Comparison of ENCODE assay signal across 1 cellular context in the genomic region with DNA sequence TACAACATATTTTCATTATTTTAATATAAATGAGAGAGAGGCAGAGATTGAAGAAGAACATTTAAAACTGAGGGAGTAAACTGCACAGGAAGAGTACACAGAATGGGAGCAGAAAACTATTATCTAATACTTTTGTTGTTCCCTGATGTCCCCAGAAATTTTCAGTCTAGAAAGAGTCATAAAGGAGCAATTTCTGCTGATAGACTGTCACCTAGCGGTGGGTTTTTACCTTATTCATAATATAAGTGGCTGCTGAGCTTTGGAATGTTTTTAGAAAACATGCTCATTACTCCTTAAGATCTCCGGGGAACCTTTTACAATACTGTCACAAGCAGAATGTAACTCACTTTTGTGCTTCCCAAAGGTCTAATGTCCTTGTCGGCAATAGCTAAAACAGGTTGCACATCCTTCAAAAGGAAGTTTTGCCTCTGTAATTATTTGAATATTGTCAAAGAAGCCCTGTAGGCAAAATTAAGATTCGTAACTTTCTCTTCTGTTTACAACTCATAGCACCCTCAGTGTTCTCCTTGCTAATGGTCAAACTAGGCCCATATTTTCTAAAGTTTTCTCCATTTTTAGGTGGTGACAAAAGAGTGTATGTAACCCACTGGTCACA.
TF ChIP-seq lines count a peak whose summit lies in the region.

No MANE protein-coding gene starts in this region.

TF ChIP-seq in K562, 482 proteins besides CTCF, POLR2A, EP300 and RAD21:
- no peak for TF ChIP-seq FOXA3 (CRISPR knock-in tag; conservative IDR thresholded peaks at IDR 0.05 in 1 of 2, IDR thresholded peaks at IDR 0.05 in 1 of 2)
- TF ChIP-seq, protein P1, sequence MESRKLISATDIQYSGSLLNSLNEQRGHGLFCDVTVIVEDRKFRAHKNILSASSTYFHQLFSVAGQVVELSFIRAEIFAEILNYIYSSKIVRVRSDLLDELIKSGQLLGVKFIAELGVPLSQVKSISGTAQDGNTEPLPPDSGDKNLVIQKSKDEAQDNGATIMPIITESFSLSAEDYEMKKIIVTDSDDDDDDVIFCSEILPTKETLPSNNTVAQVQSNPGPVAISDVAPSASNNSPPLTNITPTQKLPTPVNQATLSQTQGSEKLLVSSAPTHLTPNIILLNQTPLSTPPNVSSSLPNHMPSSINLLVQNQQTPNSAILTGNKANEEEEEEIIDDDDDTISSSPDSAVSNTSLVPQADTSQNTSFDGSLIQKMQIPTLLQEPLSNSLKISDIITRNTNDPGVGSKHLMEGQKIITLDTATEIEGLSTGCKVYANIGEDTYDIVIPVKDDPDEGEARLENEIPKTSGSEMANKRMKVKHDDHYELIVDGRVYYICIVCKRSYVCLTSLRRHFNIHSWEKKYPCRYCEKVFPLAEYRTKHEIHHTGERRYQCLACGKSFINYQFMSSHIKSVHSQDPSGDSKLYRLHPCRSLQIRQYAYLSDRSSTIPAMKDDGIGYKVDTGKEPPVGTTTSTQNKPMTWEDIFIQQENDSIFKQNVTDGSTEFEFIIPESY (CRISPR knock-in tag; IDR thresholded peaks at IDR 0.05), result no peak
- no peak for TF ChIP-seq BHLHE40 (IDR thresholded peaks at IDR 0.05; ENCODE audit: low read length)
- no peak for TF ChIP-seq SMARCC2 (IDR thresholded peaks at IDR 0.05; ENCODE audit: low read depth)
- 0 out of 2 replicates have a peak, but pooled peaks have one; percentile 20 for TF ChIP-seq NFE2 (IDR thresholded peaks at IDR 0.05; ENCODE audit: low read depth)
- no peak for TF ChIP-seq PURB (CRISPR knock-in tag; IDR thresholded peaks at IDR 0.05; ENCODE audit: low read depth)
- TF ChIP-seq ZNF41 (CRISPR knock-in tag; conservative IDR thresholded peaks at IDR 0.05), result no peak
- TF ChIP-seq, protein P2, sequence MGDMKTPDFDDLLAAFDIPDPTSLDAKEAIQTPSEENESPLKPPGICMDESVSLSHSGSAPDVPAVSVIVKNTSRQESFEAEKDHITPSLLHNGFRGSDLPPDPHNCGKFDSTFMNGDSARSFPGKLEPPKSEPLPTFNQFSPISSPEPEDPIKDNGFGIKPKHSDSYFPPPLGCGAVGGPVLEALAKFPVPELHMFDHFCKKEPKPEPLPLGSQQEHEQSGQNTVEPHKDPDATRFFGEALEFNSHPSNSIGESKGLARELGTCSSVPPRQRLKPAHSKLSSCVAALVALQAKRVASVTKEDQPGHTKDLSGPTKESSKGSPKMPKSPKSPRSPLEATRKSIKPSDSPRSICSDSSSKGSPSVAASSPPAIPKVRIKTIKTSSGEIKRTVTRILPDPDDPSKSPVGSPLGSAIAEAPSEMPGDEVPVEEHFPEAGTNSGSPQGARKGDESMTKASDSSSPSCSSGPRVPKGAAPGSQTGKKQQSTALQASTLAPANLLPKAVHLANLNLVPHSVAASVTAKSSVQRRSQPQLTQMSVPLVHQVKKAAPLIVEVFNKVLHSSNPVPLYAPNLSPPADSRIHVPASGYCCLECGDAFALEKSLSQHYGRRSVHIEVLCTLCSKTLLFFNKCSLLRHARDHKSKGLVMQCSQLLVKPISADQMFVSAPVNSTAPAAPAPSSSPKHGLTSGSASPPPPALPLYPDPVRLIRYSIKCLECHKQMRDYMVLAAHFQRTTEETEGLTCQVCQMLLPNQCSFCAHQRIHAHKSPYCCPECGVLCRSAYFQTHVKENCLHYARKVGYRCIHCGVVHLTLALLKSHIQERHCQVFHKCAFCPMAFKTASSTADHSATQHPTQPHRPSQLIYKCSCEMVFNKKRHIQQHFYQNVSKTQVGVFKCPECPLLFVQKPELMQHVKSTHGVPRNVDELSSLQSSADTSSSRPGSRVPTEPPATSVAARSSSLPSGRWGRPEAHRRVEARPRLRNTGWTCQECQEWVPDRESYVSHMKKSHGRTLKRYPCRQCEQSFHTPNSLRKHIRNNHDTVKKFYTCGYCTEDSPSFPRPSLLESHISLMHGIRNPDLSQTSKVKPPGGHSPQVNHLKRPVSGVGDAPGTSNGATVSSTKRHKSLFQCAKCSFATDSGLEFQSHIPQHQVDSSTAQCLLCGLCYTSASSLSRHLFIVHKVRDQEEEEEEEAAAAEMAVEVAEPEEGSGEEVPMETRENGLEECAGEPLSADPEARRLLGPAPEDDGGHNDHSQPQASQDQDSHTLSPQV (IDR thresholded peaks at IDR 0.05), result no peak
- TF ChIP-seq MTA1 (IDR thresholded peaks at IDR 0.05; ENCODE audit: borderline replicate concordance), result no peak
- TF ChIP-seq SMAD1 (IDR thresholded peaks at IDR 0.05; ENCODE audit: low read depth, low read length, partially characterized antibody), result no peak
- peak; percentile 52; the same call in 1 of the 2 replicates for TF ChIP-seq SMC3 (conservative IDR thresholded peaks at IDR 0.05; ENCODE audit: insufficient read depth, low read depth, low read length)
- TF ChIP-seq THRAP3 (IDR thresholded peaks at IDR 0.05; ENCODE audit: borderline replicate concordance), result no peak
- no peak for TF ChIP-seq PCBP2 (IDR thresholded peaks at IDR 0.05; ENCODE audit: low read depth, low read length, poor library complexity, severe bottlenecking)
- TF ChIP-seq CREBBP (IDR thresholded peaks at IDR 0.05; ENCODE audit: low read depth, low read length), result no peak
- no peak for TF ChIP-seq CTBP1 (IDR thresholded peaks at IDR 0.05; ENCODE audit: borderline replicate concordance)
- TF ChIP-seq, protein P3, sequence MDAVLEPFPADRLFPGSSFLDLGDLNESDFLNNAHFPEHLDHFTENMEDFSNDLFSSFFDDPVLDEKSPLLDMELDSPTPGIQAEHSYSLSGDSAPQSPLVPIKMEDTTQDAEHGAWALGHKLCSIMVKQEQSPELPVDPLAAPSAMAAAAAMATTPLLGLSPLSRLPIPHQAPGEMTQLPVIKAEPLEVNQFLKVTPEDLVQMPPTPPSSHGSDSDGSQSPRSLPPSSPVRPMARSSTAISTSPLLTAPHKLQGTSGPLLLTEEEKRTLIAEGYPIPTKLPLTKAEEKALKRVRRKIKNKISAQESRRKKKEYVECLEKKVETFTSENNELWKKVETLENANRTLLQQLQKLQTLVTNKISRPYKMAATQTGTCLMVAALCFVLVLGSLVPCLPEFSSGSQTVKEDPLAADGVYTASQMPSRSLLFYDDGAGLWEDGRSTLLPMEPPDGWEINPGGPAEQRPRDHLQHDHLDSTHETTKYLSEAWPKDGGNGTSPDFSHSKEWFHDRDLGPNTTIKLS (IDR thresholded peaks at IDR 0.05; ENCODE audit: borderline replicate concordance, low read depth), result no peak
- 0 out of 2 replicates have a peak, but pooled peaks have one; percentile 11 for TF ChIP-seq POLR2H (tag; IDR thresholded peaks at IDR 0.05; ENCODE audit: low read depth)
- TF ChIP-seq, protein P4, sequence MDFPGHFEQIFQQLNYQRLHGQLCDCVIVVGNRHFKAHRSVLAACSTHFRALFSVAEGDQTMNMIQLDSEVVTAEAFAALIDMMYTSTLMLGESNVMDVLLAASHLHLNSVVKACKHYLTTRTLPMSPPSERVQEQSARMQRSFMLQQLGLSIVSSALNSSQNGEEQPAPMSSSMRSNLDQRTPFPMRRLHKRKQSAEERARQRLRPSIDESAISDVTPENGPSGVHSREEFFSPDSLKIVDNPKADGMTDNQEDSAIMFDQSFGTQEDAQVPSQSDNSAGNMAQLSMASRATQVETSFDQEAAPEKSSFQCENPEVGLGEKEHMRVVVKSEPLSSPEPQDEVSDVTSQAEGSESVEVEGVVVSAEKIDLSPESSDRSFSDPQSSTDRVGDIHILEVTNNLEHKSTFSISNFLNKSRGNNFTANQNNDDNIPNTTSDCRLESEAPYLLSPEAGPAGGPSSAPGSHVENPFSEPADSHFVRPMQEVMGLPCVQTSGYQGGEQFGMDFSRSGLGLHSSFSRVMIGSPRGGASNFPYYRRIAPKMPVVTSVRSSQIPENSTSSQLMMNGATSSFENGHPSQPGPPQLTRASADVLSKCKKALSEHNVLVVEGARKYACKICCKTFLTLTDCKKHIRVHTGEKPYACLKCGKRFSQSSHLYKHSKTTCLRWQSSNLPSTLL (IDR thresholded peaks at IDR 0.05), result no peak
- no peak for TF ChIP-seq ZNF764 (CRISPR knock-in tag; IDR thresholded peaks at IDR 0.05; ENCODE audit: low read depth)
- no peak for TF ChIP-seq SMAD3 (CRISPR knock-in tag; conservative IDR thresholded peaks at IDR 0.05)
- 0 out of 2 replicates have a peak, but pooled peaks have one; percentile 52 for TF ChIP-seq GATAD2B (IDR thresholded peaks at IDR 0.05; ENCODE audit: borderline replicate concordance)
- TF ChIP-seq ARID2 (IDR thresholded peaks at IDR 0.05), result peak; percentile 33; the same call in 1 of the 2 replicates
- TF ChIP-seq, protein P5, sequence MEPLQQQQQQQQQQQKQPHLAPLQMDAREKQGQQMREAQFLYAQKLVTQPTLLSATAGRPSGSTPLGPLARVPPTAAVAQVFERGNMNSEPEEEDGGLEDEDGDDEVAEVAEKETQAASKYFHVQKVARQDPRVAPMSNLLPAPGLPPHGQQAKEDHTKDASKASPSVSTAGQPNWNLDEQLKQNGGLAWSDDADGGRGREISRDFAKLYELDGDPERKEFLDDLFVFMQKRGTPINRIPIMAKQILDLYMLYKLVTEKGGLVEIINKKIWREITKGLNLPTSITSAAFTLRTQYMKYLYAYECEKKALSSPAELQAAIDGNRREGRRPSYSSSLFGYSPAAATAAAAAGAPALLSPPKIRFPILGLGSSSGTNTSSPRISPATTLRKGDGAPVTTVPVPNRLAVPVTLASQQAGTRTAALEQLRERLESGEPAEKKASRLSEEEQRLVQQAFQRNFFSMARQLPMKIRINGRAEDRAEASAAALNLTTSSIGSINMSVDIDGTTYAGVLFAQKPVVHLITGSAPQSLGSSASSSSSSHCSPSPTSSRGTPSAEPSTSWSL (CRISPR knock-in tag; IDR thresholded peaks at IDR 0.05; ENCODE audit: borderline replicate concordance), result no peak
- TF ChIP-seq, protein P6, sequence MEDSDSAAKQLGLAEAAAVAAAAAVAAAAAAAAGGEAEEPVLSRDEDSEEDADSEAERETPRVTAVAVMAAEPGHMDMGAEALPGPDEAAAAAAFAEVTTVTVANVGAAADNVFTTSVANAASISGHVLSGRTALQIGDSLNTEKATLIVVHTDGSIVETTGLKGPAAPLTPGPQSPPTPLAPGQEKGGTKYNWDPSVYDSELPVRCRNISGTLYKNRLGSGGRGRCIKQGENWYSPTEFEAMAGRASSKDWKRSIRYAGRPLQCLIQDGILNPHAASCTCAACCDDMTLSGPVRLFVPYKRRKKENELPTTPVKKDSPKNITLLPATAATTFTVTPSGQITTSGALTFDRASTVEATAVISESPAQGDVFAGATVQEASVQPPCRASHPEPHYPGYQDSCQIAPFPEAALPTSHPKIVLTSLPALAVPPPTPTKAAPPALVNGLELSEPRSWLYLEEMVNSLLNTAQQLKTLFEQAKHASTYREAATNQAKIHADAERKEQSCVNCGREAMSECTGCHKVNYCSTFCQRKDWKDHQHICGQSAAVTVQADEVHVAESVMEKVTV (CRISPR knock-in tag; IDR thresholded peaks at IDR 0.05), result peak; percentile 84
- TF ChIP-seq, protein P7, sequence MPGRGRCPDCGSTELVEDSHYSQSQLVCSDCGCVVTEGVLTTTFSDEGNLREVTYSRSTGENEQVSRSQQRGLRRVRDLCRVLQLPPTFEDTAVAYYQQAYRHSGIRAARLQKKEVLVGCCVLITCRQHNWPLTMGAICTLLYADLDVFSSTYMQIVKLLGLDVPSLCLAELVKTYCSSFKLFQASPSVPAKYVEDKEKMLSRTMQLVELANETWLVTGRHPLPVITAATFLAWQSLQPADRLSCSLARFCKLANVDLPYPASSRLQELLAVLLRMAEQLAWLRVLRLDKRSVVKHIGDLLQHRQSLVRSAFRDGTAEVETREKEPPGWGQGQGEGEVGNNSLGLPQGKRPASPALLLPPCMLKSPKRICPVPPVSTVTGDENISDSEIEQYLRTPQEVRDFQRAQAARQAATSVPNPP (IDR thresholded peaks at IDR 0.05; ENCODE audit: borderline replicate concordance, insufficient read depth, insufficient read length), result no peak
- TF ChIP-seq KLF16 (IDR thresholded peaks at IDR 0.05), result peak; percentile 67; the same call in 1 of the 2 replicates
- no peak for TF ChIP-seq U2AF1 (optimal IDR thresholded peaks at IDR 0.05; ENCODE audit: low read depth, low read length)
- no peak for TF ChIP-seq ZFPM2 (CRISPR knock-in tag; IDR thresholded peaks at IDR 0.05)
- no peak for TF ChIP-seq BCL6 (CRISPR knock-in tag; IDR thresholded peaks at IDR 0.05)
- no peak for TF ChIP-seq ZNF584 (CRISPR knock-in tag; IDR thresholded peaks at IDR 0.05; ENCODE audit: low read depth)
- peak; percentile 55; the same call in 1 of the 2 replicates for TF ChIP-seq CC2D1A (IDR thresholded peaks at IDR 0.05)
- TF ChIP-seq ARHGAP35 (IDR thresholded peaks at IDR 0.05; ENCODE audit: partially characterized antibody), result peak; percentile 9
- no peak for TF ChIP-seq YY1 (IDR thresholded peaks at IDR 0.05; ENCODE audit: borderline replicate concordance in 1 of 3, control insufficient read depth in 1 of 3, extremely low read depth in 1 of 3, insufficient read depth in 3 of 3, insufficient read length in 1 of 3, insufficient replicate concordance in 2 of 3, low read depth in 1 of 3, low read length in 2 of 3)
- TF ChIP-seq MED1 (CRISPR knock-in tag; IDR thresholded peaks at IDR 0.05; ENCODE audit: borderline replicate concordance), result no peak
